In the genomic region with DNA sequence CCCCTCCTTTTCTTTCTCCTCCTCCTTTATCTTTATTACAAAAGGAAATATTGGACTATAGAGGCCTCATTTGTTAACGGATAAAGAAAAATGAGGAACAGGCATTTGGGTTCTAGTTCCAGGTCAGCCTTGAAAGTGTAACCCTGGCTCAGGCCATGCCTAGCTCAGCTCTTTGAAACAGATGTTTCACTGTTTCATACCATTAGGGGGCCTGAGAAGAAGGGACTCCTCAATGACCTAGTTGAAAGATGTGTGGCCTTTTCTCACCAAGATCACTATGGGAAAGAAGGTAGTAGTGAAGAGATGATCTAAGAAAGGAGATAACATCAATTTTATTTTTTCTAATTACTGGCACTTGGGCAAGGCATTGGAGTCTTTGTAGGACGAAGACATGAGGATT, we compare ENCODE assay signal across 14 cellular contexts.
DNase-seq lines count a peak whose midpoint lies in the region; ATAC-seq and TF ChIP-seq lines count a peak whose summit lies in the region.
"Had no signal": no experiment of that assay in that cellular context is flagged by ENCODE, and none has a peak within 500 bp of the region (broad histone marks: within the 10 kb centered on the region; RNA-seq: fewer than 3 reads in every experiment).

No MANE protein-coding gene starts in this region.

- H4K20me1 ChIP-seq in neural progenitor cell (ENCODE audit: low read depth), result no peaks in the 10 kb centered on the region

- no peaks in the 10 kb centered on the region for H3K36me3 Mint-ChIP-seq in activated CD4-positive, alpha-beta T cell treated with anti-CD3 and anti-CD28 coated beads, Interleukin-2, amount 10 ng/mL, durations not matched to agents 24 days and 14 days (ENCODE audit: low read depth)
- H3K36me3 Mint-ChIP-seq in endodermal cell (ENCODE audit: low read depth), result no peaks in the 10 kb centered on the region
- no peaks in the 10 kb centered on the region for H3K36me3 Mint-ChIP-seq in neural progenitor cell
- H3K36me3 Mint-ChIP-seq in MCF 10A (ENCODE audit: insufficient read depth, unreplicated experiment), result no peaks in the 10 kb centered on the region
- H3K36me3 Mint-ChIP-seq: CD14-positive monocyte; CD8-positive, alpha-beta T cell had no signal

- H3K4me2 ChIP-seq in neural progenitor cell, result no peak overlapping the region

- H2AFZ ChIP-seq in neural progenitor cell (replicated peaks), result peak overlapping the region; percentile 42

- no peaks in the 10 kb centered on the region for H3K36me3 ChIP-seq in endodermal cell (ENCODE audit: control insufficient read depth, insufficient read depth, low read length)
- no peaks in the 10 kb centered on the region for H3K36me3 ChIP-seq in neural progenitor cell
- H3K36me3 ChIP-seq in H7 (replicated peaks; ENCODE audit: control insufficient read depth, insufficient read depth, low read length), result no peaks in the 10 kb centered on the region

- no peaks in the 10 kb centered on the region for H3K9me3 Mint-ChIP-seq in activated CD4-positive, alpha-beta T cell treated with anti-CD3 and anti-CD28 coated beads, Interleukin-2, amount 10 ng/mL, durations not matched to agents 24 days and 14 days
- H3K9me3 Mint-ChIP-seq in endodermal cell, result no peaks in the 10 kb centered on the region
- H3K9me3 Mint-ChIP-seq in neural progenitor cell, result no peaks in the 10 kb centered on the region
- no peaks in the 10 kb centered on the region for H3K9me3 Mint-ChIP-seq in MCF 10A (ENCODE audit: unreplicated experiment)
- H3K9me3 Mint-ChIP-seq: CD8-positive, alpha-beta T cell had no signal

- H3K9me3 ChIP-seq in endodermal cell (ENCODE audit: control insufficient read depth, low read length) (no peaks in the 10 kb centered on the region), neural progenitor cell (ENCODE audit: low read depth) (no peaks in the 10 kb centered on the region)

- H3K9ac ChIP-seq in endodermal cell (ENCODE audit: extremely low read depth, low read length, poor library complexity, severe bottlenecking) (no peak overlapping the region), neural progenitor cell (no peak overlapping the region)

- H3K27ac ChIP-seq in endodermal cell (ENCODE audit: low read depth, low read length) (no peak overlapping the region), neural progenitor cell (no peak overlapping the region)
- H3K27ac ChIP-seq: 22Rv1 had no signal

- H3F3A ChIP-seq in neural progenitor cell (ENCODE audit: low read depth), result no peaks in the 10 kb centered on the region

- WGBS in endodermal cell (ENCODE audit: insufficient coverage in 1 of 2, insufficient read length in 1 of 2), 2 experiments, result 77 to 100% methylated on average over 1 to 2 of the region's 2 CpGs

- H3K4me3 ChIP-seq in endodermal cell (ENCODE audit: low read length) (no peak overlapping the region), neural progenitor cell (no peak overlapping the region), H7 (ENCODE audit: insufficient read depth, low read depth, low read length) (no peak overlapping the region)

- TF ChIP-seq CTCF in endodermal cell (conservative IDR thresholded peaks at IDR 0.05), result peak; percentile 64
- no peak for TF ChIP-seq CTCF in neural progenitor cell (IDR thresholded peaks at IDR 0.05)
- TF ChIP-seq CTCF in MCF 10A (IDR thresholded peaks at IDR 0.05; ENCODE audit: unreplicated experiment), result no peak

- no peaks in the 10 kb centered on the region for H3K79me2 ChIP-seq in neural progenitor cell (ENCODE audit: low read depth)

- peak; percentile 5 for DNase-seq in activated CD4-positive, alpha-beta T cell treated with anti-CD3 and anti-CD28 coated beads, Interleukin-2, amount 10 ng/mL, durations not matched to agents 24 days and 14 days
- DNase-seq in activated CD4-positive, alpha-beta T cell treated with anti-CD3 and anti-CD28 coated beads for 1 hour, result no peak
- no peak for DNase-seq in endodermal cell
- DNase-seq in neural progenitor cell (ENCODE audit: low spot score), result no peak
- DNase-seq in H7, result no peak
- no peak for DNase-seq in MCF 10A (ENCODE audit: unreplicated experiment)
- DNase-seq: CD8-positive, alpha-beta T cell; COR-L47; DMS153; DMS79 treated with DMSO at 0.1 percent for 48 hours; EL had no signal

- H3K4me1 Mint-ChIP-seq in activated CD4-positive, alpha-beta T cell treated with anti-CD3 and anti-CD28 coated beads, Interleukin-2, amount 10 ng/mL, durations not matched to agents 24 days and 14 days, result no peaks in the 10 kb centered on the region
- no peaks in the 10 kb centered on the region for H3K4me1 Mint-ChIP-seq in endodermal cell
- no peaks in the 10 kb centered on the region for H3K4me1 Mint-ChIP-seq in neural progenitor cell
- H3K4me1 Mint-ChIP-seq in MCF 10A (ENCODE audit: insufficient read depth, unreplicated experiment), result no peaks in the 10 kb centered on the region
- H3K4me1 Mint-ChIP-seq: CD14-positive monocyte had no signal

- ATAC-seq in GM18873 (IDR thresholded peaks at IDR 0.05; ENCODE audit: low FRiP score, unreplicated experiment), result no peak
- ATAC-seq: CD8-positive, alpha-beta T cell had no signal

- no peaks in the 10 kb centered on the region for H3K27me3 ChIP-seq in endodermal cell (ENCODE audit: control insufficient read depth, insufficient read depth, low read length, poor library complexity, severe bottlenecking)
- no peaks in the 10 kb centered on the region for H3K27me3 ChIP-seq in neural progenitor cell
- no peaks in the 10 kb centered on the region for H3K27me3 ChIP-seq in H7 (ENCODE audit: control insufficient read depth, insufficient read depth, low read length)

- H3K27ac Mint-ChIP-seq in activated CD4-positive, alpha-beta T cell treated with anti-CD3 and anti-CD28 coated beads, Interleukin-2, amount 10 ng/mL, durations not matched to agents 24 days and 14 days, result no peak overlapping the region
- H3K27ac Mint-ChIP-seq in endodermal cell (no peak overlapping the region), neural progenitor cell (no peak overlapping the region), MCF 10A (ENCODE audit: low read depth, unreplicated experiment) (no peak overlapping the region)
- H3K27ac Mint-ChIP-seq: CD14-positive monocyte; CD8-positive, alpha-beta T cell had no signal

- CTCF ChIA-PET in MCF 10A (lab: Yijun Ruan, JAX), result interaction anchor here (0.6 kb wide), 1 partner anchor 736 kb away, joined by 3 read pairs; no protein-coding TSS in a partner anchor

- no peak overlapping the region for H3K4me3 Mint-ChIP-seq in activated CD4-positive, alpha-beta T cell treated with anti-CD3 and anti-CD28 coated beads, Interleukin-2, amount 10 ng/mL, durations not matched to agents 24 days and 14 days
- H3K4me3 Mint-ChIP-seq in endodermal cell (no peak overlapping the region), neural progenitor cell (no peak overlapping the region), MCF 10A (ENCODE audit: unreplicated experiment) (no peak overlapping the region)
- H3K4me3 Mint-ChIP-seq: CD14-positive monocyte; CD8-positive, alpha-beta T cell had no signal

- no peaks in the 10 kb centered on the region for H3K27me3 Mint-ChIP-seq in activated CD4-positive, alpha-beta T cell treated with anti-CD3 and anti-CD28 coated beads, Interleukin-2, amount 10 ng/mL, durations not matched to agents 24 days and 14 days
- H3K27me3 Mint-ChIP-seq in endodermal cell (ENCODE audit: insufficient read depth), result no peaks in the 10 kb centered on the region
- no peaks in the 10 kb centered on the region for H3K27me3 Mint-ChIP-seq in neural progenitor cell (ENCODE audit: insufficient read depth, low read depth)
- no peaks in the 10 kb centered on the region for H3K27me3 Mint-ChIP-seq in MCF 10A (ENCODE audit: insufficient read depth, unreplicated experiment)

- no peaks in the 10 kb centered on the region for H3K4me1 ChIP-seq in endodermal cell (ENCODE audit: control insufficient read depth, insufficient read depth, low read length)
- no peaks in the 10 kb centered on the region for H3K4me1 ChIP-seq in neural progenitor cell

- BruUV-seq in MCF 10A (replicated peaks; lab: Mats Ljungman, UMichigan), result no TSS peak

- intact Hi-C loops in activated CD4-positive, alpha-beta T cell treated with anti-CD3 and anti-CD28 coated beads, Interleukin-2, amount 10 ng/mL, durations not matched to agents 24 days and 14 days (cut with micrococcal nuclease), result no loop called here
- intact Hi-C loops in MCF 10A (cut with micrococcal nuclease), result no loop called here

- POLR2A ChIA-PET in MCF 10A (lab: Yijun Ruan, JAX), result no interaction called here
